Comparison of ENCODE assay signal across 9 cellular contexts in the genomic region with DNA sequence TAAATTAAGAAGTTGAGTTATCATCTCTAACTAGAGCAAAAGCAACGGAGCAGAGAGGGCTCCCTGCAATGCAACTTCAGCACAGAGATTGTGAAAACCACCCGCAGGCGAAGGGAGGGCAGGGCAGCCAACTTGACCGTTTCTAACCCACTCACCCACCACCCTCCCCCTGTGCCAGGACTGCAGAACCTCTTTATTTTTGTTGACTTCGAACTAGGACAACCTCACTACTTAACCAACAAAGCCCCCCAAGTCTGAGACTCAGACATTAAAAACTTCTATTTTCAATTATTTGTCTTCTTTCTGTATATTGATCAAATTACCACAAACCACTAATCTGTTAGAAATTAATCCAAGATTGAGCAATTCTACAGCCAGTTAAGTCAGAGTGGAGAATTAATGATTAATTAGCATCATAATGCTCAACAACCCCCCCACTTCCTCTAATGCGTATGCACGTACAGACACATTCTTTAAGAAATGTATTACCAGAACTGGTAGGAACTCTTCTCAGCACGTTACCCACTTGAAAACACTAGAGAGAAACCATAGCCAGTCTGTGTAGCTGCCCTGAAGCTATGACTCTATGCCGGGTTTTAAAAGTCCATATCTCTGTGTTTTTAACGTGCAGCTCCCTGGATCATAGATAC. TPM values are rescaled to one million over a fixed set of nuclear protein-coding genes. Genes with fewer than 3 reads are reported as not detected.
A peak's percentile ranks its signal among the peaks of the same experiment; 100 is the strongest.
DNase-seq lines count a peak whose midpoint lies in the region; ATAC-seq and TF ChIP-seq lines count a peak whose summit lies in the region.
"Had no signal": no experiment of that assay in that cellular context is flagged by ENCODE, and none has a peak within 500 bp of the region (broad histone marks: within the 10 kb centered on the region; RNA-seq: fewer than 3 reads in every experiment).

No MANE protein-coding gene starts in this region.

- no peaks in the 10 kb centered on the region for H3K9me3 Mint-ChIP-seq in activated T-helper 17 cell treated with anti-CD3 and anti-CD28 coated beads, Interleukin-2, amount 50 U/mL, for 72 hours
- H3K9me3 Mint-ChIP-seq: activated naive CD8-positive, alpha-beta T cell treated with anti-CD3 and anti-CD28 coated beads, Interleukin-2, amount 10 ng/mL, durations not matched to agents 7 days and 5 days had no signal

- H3K27ac Mint-ChIP-seq in T-helper 17 cell = no peak overlapping the region
- H3K27ac Mint-ChIP-seq in activated T-helper 17 cell treated with anti-CD3 and anti-CD28 coated beads, Interleukin-2, amount 50 U/mL, for 72 hours = no peak overlapping the region
- H3K27ac Mint-ChIP-seq: activated naive CD8-positive, alpha-beta T cell treated with anti-CD3 and anti-CD28 coated beads, Interleukin-2, amount 10 ng/mL, durations not matched to agents 7 days and 5 days had no signal

- peak overlapping the region; percentile 43 for H3K4me3 Mint-ChIP-seq in T-helper 17 cell
- no peak overlapping the region for H3K4me3 Mint-ChIP-seq in activated T-helper 17 cell treated with anti-CD3 and anti-CD28 coated beads, Interleukin-2, amount 50 U/mL, for 72 hours
- H3K4me3 Mint-ChIP-seq: activated naive CD8-positive, alpha-beta T cell treated with anti-CD3 and anti-CD28 coated beads, Interleukin-2, amount 10 ng/mL, durations not matched to agents 7 days and 5 days had no signal

- peak overlapping the region; percentile 39 for H3K4me3 ChIP-seq in AG04449 (ENCODE audit: low read depth, low read length)

- peak; percentile 41 for ATAC-seq in GM19467 (IDR thresholded peaks at IDR 0.05; ENCODE audit: unreplicated experiment)
- no peak for ATAC-seq in T-helper 17 cell
- no peak for ATAC-seq in HG03469 (IDR thresholded peaks at IDR 0.05; ENCODE audit: unreplicated experiment)
- ATAC-seq in activated T-helper 17 cell treated with anti-CD3 and anti-CD28 coated beads, Interleukin-2, amount 50 U/mL, for 72 hours (replicated peaks) = no peak

- peaks cover 64% of the 10 kb centered on the region for H3K27me3 Mint-ChIP-seq in T-helper 17 cell
- H3K27me3 Mint-ChIP-seq in activated T-helper 17 cell treated with anti-CD3 and anti-CD28 coated beads, Interleukin-2, amount 50 U/mL, for 72 hours = peaks cover 36% of the 10 kb centered on the region

- TF ChIP-seq CTCF in AG04449 (IDR thresholded peaks at IDR 0.05; ENCODE audit: insufficient read depth, low read length, missing control alignments) = peak; percentile 34

- CTCF ChIA-PET in AG04449 (lab: Yijun Ruan, JAX) = interaction anchor here (0.6 to 3.6 kb wide), 5 partner anchors 13 to 141 kb away, joined by 3 to 31 read pairs (median 3); no protein-coding TSS in a partner anchor

- peaks cover 15% of the 10 kb centered on the region for H3K4me1 Mint-ChIP-seq in T-helper 17 cell
- H3K4me1 Mint-ChIP-seq in activated T-helper 17 cell treated with anti-CD3 and anti-CD28 coated beads, Interleukin-2, amount 50 U/mL, for 72 hours = peaks cover 5% of the 10 kb centered on the region

- DNase-seq in AG04449 (ENCODE audit: low read depth, low spot score) (no peak), T-helper 17 cell (no peak), kidney glomerular epithelial cell (lab: John Stamatoyannopoulos, UW) (peak; percentile 90), Kasumi-1 (lab: John Stamatoyannopoulos, UW) (no peak), NCI-H526 (lab: John Stamatoyannopoulos, UW) (no peak)
- DNase-seq: activated naive CD8-positive, alpha-beta T cell treated with anti-CD3 and anti-CD28 coated beads, Interleukin-2, amount 10 ng/mL, durations not matched to agents 7 days and 5 days had no signal

- H3K9me3 ChIP-seq in T-helper 17 cell (ENCODE audit: control insufficient read depth, low read length, poor library complexity, severe bottlenecking) = no peaks in the 10 kb centered on the region

- peaks cover 6% of the 10 kb centered on the region for H3K36me3 Mint-ChIP-seq in T-helper 17 cell (ENCODE audit: low read depth)
- no peaks in the 10 kb centered on the region for H3K36me3 Mint-ChIP-seq in activated T-helper 17 cell treated with anti-CD3 and anti-CD28 coated beads, Interleukin-2, amount 50 U/mL, for 72 hours (ENCODE audit: low read depth)
- H3K36me3 Mint-ChIP-seq: activated naive CD8-positive, alpha-beta T cell treated with anti-CD3 and anti-CD28 coated beads, Interleukin-2, amount 10 ng/mL, durations not matched to agents 7 days and 5 days had no signal

- POLR2A ChIA-PET in AG04449 (lab: Yijun Ruan, JAX) = interaction anchor here (0.8 to 1.1 kb wide), 2 partner anchors 19 to 29 kb away, joined by 3 read pairs; no protein-coding TSS in a partner anchor

RNA-seq across cellular contexts. Expression of a gene that starts 2.0 kb away (rescaled TPM):
- 10 to 100 TPM in 1 of 2 donors, 1 to 10 TPM in 1; 3.3 to 28.7 TPM for total RNA-seq in T-helper 17 cell
- total RNA-seq in activated T-helper 17 cell treated with anti-CD3 and anti-CD28 coated beads, Interleukin-2, amount 50 U/mL, for 72 hours = 1 to 10 TPM; 1.2 to 1.4 TPM
